Comparison of ENCODE assay signal across 10 cellular contexts in genomic region chr18:58205087-58205779, GRCh38.
A peak's percentile ranks its signal among the peaks of the same experiment; 100 is the strongest.
DNase-seq lines count a peak whose midpoint lies in the region; ATAC-seq and TF ChIP-seq lines count a peak whose summit lies in the region.
"Had no signal": no experiment of that assay in that cellular context is flagged by ENCODE, and none has a peak within 500 bp of the region (broad histone marks: within the 10 kb centered on the region; RNA-seq: fewer than 3 reads in every experiment).

No MANE protein-coding gene starts in this region.

- peaks cover 38% of the 10 kb centered on the region for H3K27me3 Mint-ChIP-seq in dendritic cell treated with granulocyte-macrophage colony-stimulating factor and Interleukin-4, amounts not matched to agents 40 ng/mL and 50 ng/mL, for 4 days
- H3K27me3 Mint-ChIP-seq in activated T-helper 1 cell treated with anti-CD3 and anti-CD28 coated beads, Interleukin-12 subunit alpha, Interleukin-12 subunit beta, Interleukin-2, Interleukin-4 antibody, amounts not matched to agents 30 ng/mL and 10 ng/mL and 1 ng/mL, durations not matched to agents 14 hours and 24 hours and 36 hours (ENCODE audit: insufficient read depth) = peaks cover 10% of the 10 kb centered on the region

- no peaks in the 10 kb centered on the region for H3K36me3 ChIP-seq in ascending aorta
- H3K36me3 ChIP-seq: SJCRH30 had no signal

- no peak overlapping the region for H3K27ac ChIP-seq in ascending aorta
- H3K27ac ChIP-seq: SJCRH30 had no signal

- no peak overlapping the region for H3K4me3 ChIP-seq in ascending aorta
- H3K4me3 ChIP-seq: SJCRH30 had no signal

- H3K9me3 ChIP-seq in ascending aorta = no peaks in the 10 kb centered on the region
- H3K9me3 ChIP-seq: SJCRH30 had no signal

- no peak overlapping the region for H3K4me3 Mint-ChIP-seq in dendritic cell treated with granulocyte-macrophage colony-stimulating factor and Interleukin-4, amounts not matched to agents 40 ng/mL and 50 ng/mL, for 4 days
- H3K4me3 Mint-ChIP-seq in activated T-helper 1 cell treated with anti-CD3 and anti-CD28 coated beads, Interleukin-12 subunit alpha, Interleukin-12 subunit beta, Interleukin-2, Interleukin-4 antibody, amounts not matched to agents 30 ng/mL and 10 ng/mL and 1 ng/mL, durations not matched to agents 14 hours and 24 hours and 36 hours = no peak overlapping the region

- DNase-seq in DMS53 (lab: John Stamatoyannopoulos, UW) (peak; percentile 90), NCI-H510A treated with DMSO at 0.1 percent for 48 hours (lab: John Stamatoyannopoulos, UW) (peak; percentile 77), omental fat pad (ENCODE audit: low spot score) (no peak), OCI-M1 (lab: John Stamatoyannopoulos, UW) (no peak), CD1c-positive myeloid dendritic cell (ENCODE audit: extremely low spot score) (no peak), ascending aorta (ENCODE audit: low spot score in 2 of 2) (no peak)
- DNase-seq in activated T-helper 1 cell treated with anti-CD3 and anti-CD28 coated beads, Interleukin-12 subunit alpha, Interleukin-12 subunit beta, Interleukin-2, Interleukin-4 antibody, amounts not matched to agents 30 ng/mL and 10 ng/mL and 1 ng/mL, durations not matched to agents 14 hours and 24 hours and 36 hours (ENCODE audit: low spot score) = no peak
- DNase-seq: activated effector memory CD4-positive, alpha-beta T cell treated with Interleukin-2 at 50 U/mL for 16 hours had no signal

- H3K27ac Mint-ChIP-seq in dendritic cell treated with granulocyte-macrophage colony-stimulating factor and Interleukin-4, amounts not matched to agents 40 ng/mL and 50 ng/mL, for 4 days = peak overlapping the region; percentile 26
- H3K27ac Mint-ChIP-seq in activated T-helper 1 cell treated with anti-CD3 and anti-CD28 coated beads, Interleukin-12 subunit alpha, Interleukin-12 subunit beta, Interleukin-2, Interleukin-4 antibody, amounts not matched to agents 30 ng/mL and 10 ng/mL and 1 ng/mL, durations not matched to agents 14 hours and 24 hours and 36 hours = no peak overlapping the region

- H3K36me3 Mint-ChIP-seq in dendritic cell treated with granulocyte-macrophage colony-stimulating factor and Interleukin-4, amounts not matched to agents 40 ng/mL and 50 ng/mL, for 4 days (ENCODE audit: low read depth) = no peaks in the 10 kb centered on the region
- no peaks in the 10 kb centered on the region for H3K36me3 Mint-ChIP-seq in activated T-helper 1 cell treated with anti-CD3 and anti-CD28 coated beads, Interleukin-12 subunit alpha, Interleukin-12 subunit beta, Interleukin-2, Interleukin-4 antibody, amounts not matched to agents 30 ng/mL and 10 ng/mL and 1 ng/mL, durations not matched to agents 14 hours and 24 hours and 36 hours (ENCODE audit: low read depth)

- intact Hi-C loops in dendritic cell treated with granulocyte-macrophage colony-stimulating factor and Interleukin-4, amounts not matched to agents 40 ng/mL and 50 ng/mL, for 4 days (cut with micrococcal nuclease) = no loop called here
- intact Hi-C loops in activated T-helper 1 cell treated with anti-CD3 and anti-CD28 coated beads, Interleukin-12 subunit alpha, Interleukin-12 subunit beta, Interleukin-2, Interleukin-4 antibody, amounts not matched to agents 30 ng/mL and 10 ng/mL and 1 ng/mL, durations not matched to agents 14 hours and 24 hours and 36 hours (cut with micrococcal nuclease) = no loop called here
- intact Hi-C loops in ascending aorta (cut with DNase I) = no loop called here

- peak; percentile 90 for ATAC-seq in omental fat pad (ENCODE audit: low FRiP score)

- peaks cover 39% of the 10 kb centered on the region for H3K4me1 Mint-ChIP-seq in dendritic cell treated with granulocyte-macrophage colony-stimulating factor and Interleukin-4, amounts not matched to agents 40 ng/mL and 50 ng/mL, for 4 days (ENCODE audit: low read depth)
- no peaks in the 10 kb centered on the region for H3K4me1 Mint-ChIP-seq in activated T-helper 1 cell treated with anti-CD3 and anti-CD28 coated beads, Interleukin-12 subunit alpha, Interleukin-12 subunit beta, Interleukin-2, Interleukin-4 antibody, amounts not matched to agents 30 ng/mL and 10 ng/mL and 1 ng/mL, durations not matched to agents 14 hours and 24 hours and 36 hours (ENCODE audit: low read depth)

- TF ChIP-seq CTCF in omental fat pad (IDR thresholded peaks at IDR 0.05) (no peak), ascending aorta (IDR thresholded peaks at IDR 0.05) (no peak)

- H3K9me3 Mint-ChIP-seq in dendritic cell treated with granulocyte-macrophage colony-stimulating factor and Interleukin-4, amounts not matched to agents 40 ng/mL and 50 ng/mL, for 4 days = no peaks in the 10 kb centered on the region
- no peaks in the 10 kb centered on the region for H3K9me3 Mint-ChIP-seq in activated T-helper 1 cell treated with anti-CD3 and anti-CD28 coated beads, Interleukin-12 subunit alpha, Interleukin-12 subunit beta, Interleukin-2, Interleukin-4 antibody, amounts not matched to agents 30 ng/mL and 10 ng/mL and 1 ng/mL, durations not matched to agents 14 hours and 24 hours and 36 hours

- no peaks in the 10 kb centered on the region for H3K4me1 ChIP-seq in ascending aorta
- H3K4me1 ChIP-seq: SJCRH30 had no signal

- H3K27me3 ChIP-seq in ascending aorta = no peaks in the 10 kb centered on the region
- H3K27me3 ChIP-seq: SJCRH30 had no signal

Comparison
In these comparisons a context has a peak if more than half of its experiments do, and no peak if none do; other contexts are left out.
1. DNase-seq: peak in DMS53 (single experiment) and NCI-H510A treated with DMSO at 0.1 percent for 48 hours (single experiment); none in omental fat pad (single experiment), activated T-helper 1 cell treated with anti-CD3 and anti-CD28 coated beads, Interleukin-12 subunit alpha, Interleukin-12 subunit beta, Interleukin-2, Interleukin-4 antibody, amounts not matched to agents 30 ng/mL and 10 ng/mL and 1 ng/mL, durations not matched to agents 14 hours and 24 hours and 36 hours (single experiment), OCI-M1 (single experiment), CD1c-positive myeloid dendritic cell (single experiment) and ascending aorta (0 of 2).